Comparison of ENCODE assay signal across 32 cellular contexts in the genomic region with DNA sequence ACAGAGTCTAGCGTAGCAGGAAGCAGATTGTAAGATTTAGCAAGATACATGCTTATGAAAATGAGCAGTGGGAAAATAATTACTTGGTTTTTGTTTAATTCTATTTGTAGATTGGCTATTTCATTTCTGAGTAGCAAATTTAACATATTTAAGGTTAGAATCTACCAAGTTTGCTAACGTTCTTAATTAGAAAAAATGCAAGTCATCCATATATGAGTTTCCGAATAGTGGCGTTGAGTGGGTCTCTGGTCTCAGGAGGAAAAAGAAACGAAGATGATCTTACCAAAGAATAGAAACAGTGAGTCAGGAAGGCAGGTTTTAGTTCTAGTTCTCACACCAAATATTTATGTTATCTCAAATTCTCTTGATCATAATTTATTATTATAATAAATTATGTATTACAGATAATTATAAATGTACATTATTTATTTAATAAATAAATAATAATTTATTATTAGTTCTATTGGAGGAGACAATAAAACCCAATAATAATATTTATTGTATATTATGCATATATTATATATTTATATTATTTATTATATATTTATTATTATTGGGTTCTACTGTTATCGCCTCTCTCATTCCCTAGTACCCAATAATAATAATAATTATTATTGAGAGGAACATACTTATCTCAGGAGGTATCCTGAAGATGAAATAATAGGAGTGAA.
"Had no signal": no experiment of that assay in that cellular context is flagged by ENCODE, and none has a peak within 500 bp of the region (broad histone marks: within the 10 kb centered on the region; RNA-seq: fewer than 3 reads in every experiment).

No MANE protein-coding gene starts in this region.

- H3K4me1 ChIP-seq: adrenal gland, Peyer's patch had no signal

- DNase-seq: activated CD4-positive, alpha-beta T cell treated with anti-CD3 and anti-CD28 coated beads for 36 hours; activated CD4-positive, alpha-beta T cell treated with anti-CD3 and anti-CD28 coated beads, Interleukin-2, amount 10 ng/mL, durations not matched to agents 7 days and 5 days; activated CD4-positive, alpha-beta T cell treated with anti-CD3 and anti-CD28 coated beads, Interleukin-2, amount 50 U/mL, for 48 hours; activated CD8-positive, alpha-beta memory T cell treated with anti-CD3 and anti-CD28 coated beads, Interleukin-2, amount 50 U/mL, for 4 hours; activated gamma-delta T cell treated with Interleukin-2 at 50 U/mL for 16 hours; activated naive CD4-positive, alpha-beta T cell treated with anti-CD3 and anti-CD28 coated beads for 36 hours; activated T-cell treated with anti-CD3 and anti-CD28 coated beads for 4 hours; activated T-cell treated with anti-CD3 and anti-CD28 coated beads, Interleukin-2, amount 50 U/mL, for 4 hours; adrenal gland; aorta; brain microvascular endothelial cell; central memory CD4-positive, alpha-beta T cell; NCI-H1092 treated with DMSO at 0.1 percent for 48 hours; NCI-H187; NCI-H2029 treated with DMSO at 0.1 percent for 48 hours; NCI-H2107; NCI-H2171; NCI-H510A; NCI-H526; NCI-H748 treated with DMSO at 0.1 percent for 48 hours; NK-92 treated with Interleukin-12 subunit alpha and Interleukin-12 subunit beta, amount 100 ng/mL, for 24 hours; PC-3; Peyer's patch; SIG-M5; T-cell; T-helper 17 cell; T-helper 9 cell had no signal

- H3K27ac ChIP-seq: adrenal gland, brain microvascular endothelial cell, Peyer's patch, RWPE1 had no signal

- ATAC-seq: activated CD4-positive, alpha-beta T cell treated with anti-CD3 and anti-CD28 coated beads for 36 hours; activated CD4-positive, CD25-positive, alpha-beta regulatory T cell treated with anti-CD3 and anti-CD28 coated beads, Interleukin-2, amount 50 U/mL, for 24 hours; activated naive CD4-positive, alpha-beta T cell treated with anti-CD3 and anti-CD28 coated beads, Interleukin-2, amount 50 U/mL, for 72 hours; activated T-cell treated with anti-CD3 and anti-CD28 coated beads, Interleukin-2, amount 50 U/mL, for 4 hours; Right ventricle myocardium inferior; SK-N-SH treated with all-trans-retinoic acid at 6 μM for 48 hours; T-cell; T-helper 17 cell had no signal

- H3K9me3 ChIP-seq: Peyer's patch had no signal

- H3K27me3 ChIP-seq: adrenal gland, brain microvascular endothelial cell, Peyer's patch had no signal

- H3K36me3 ChIP-seq: adrenal gland, brain microvascular endothelial cell, Peyer's patch had no signal

- H3K4me3 ChIP-seq: adrenal gland, Peyer's patch had no signal
